ENCODE assay signal across 1 cellular context in genomic region chr7:151012921-151013347, GRCh38.
TF ChIP-seq lines count a peak whose summit lies in the region.

No MANE protein-coding gene starts in this region.

TF ChIP-seq in HepG2, 621 proteins besides CTCF, POLR2A, EP300 and RAD21 (continues in another document):
- TF ChIP-seq RBFOX2 (IDR thresholded peaks at IDR 0.05; ENCODE audit: low read depth, low read length) (0 out of 2 replicates have a peak, but pooled peaks have one; percentile 8), ASH2L (IDR thresholded peaks at IDR 0.05; ENCODE audit: insufficient read length, low read depth, low read length) (peak; percentile 3), NR0B2 (CRISPR knock-in tag; IDR thresholded peaks at IDR 0.05) (no peak), ZBTB33 (CRISPR knock-in tag; IDR thresholded peaks at IDR 0.05) (peak; percentile 44; the same call in 1 of the 2 replicates), E2F5 (CRISPR knock-in tag; conservative IDR thresholded peaks at IDR 0.05) (no peak), CC2D1A (CRISPR knock-in tag; IDR thresholded peaks at IDR 0.05) (no peak), ZNF7 (CRISPR knock-in tag; IDR thresholded peaks at IDR 0.05) (no peak), ZNF687 (CRISPR knock-in tag; IDR thresholded peaks at IDR 0.05) (peak; percentile 42; the same call in 1 of the 2 replicates), ZNF432 (CRISPR knock-in tag; IDR thresholded peaks at IDR 0.05; ENCODE audit: borderline replicate concordance) (no peak), DPF2 (CRISPR knock-in tag; IDR thresholded peaks at IDR 0.05; ENCODE audit: borderline replicate concordance, low read depth) (no peak), REXO4 (CRISPR knock-in tag; IDR thresholded peaks at IDR 0.05; ENCODE audit: borderline replicate concordance) (no peak), AHR (CRISPR knock-in tag; IDR thresholded peaks at IDR 0.05) (no peak), PAXIP1 (CRISPR knock-in tag; conservative IDR thresholded peaks at IDR 0.05) (no peak), ZGPAT (CRISPR knock-in tag; IDR thresholded peaks at IDR 0.05) (no peak), CENPT (CRISPR knock-in tag; IDR thresholded peaks at IDR 0.05; ENCODE audit: low read depth) (no peak), POLR2AphosphoS2 (IDR thresholded peaks at IDR 0.05; ENCODE audit: low read depth, low read length) (no peak), MAFK (conservative IDR thresholded peaks at IDR 0.05 in 1 of 2, IDR thresholded peaks at IDR 0.05 in 1 of 2; ENCODE audit: low read length in 2 of 2) (no peak), PHF20 (CRISPR knock-in tag; IDR thresholded peaks at IDR 0.05) (no peak), CAMTA2 (CRISPR knock-in tag; IDR thresholded peaks at IDR 0.05; ENCODE audit: borderline replicate concordance) (peak; percentile 41; the same call in 1 of the 2 replicates), SATB2 (CRISPR knock-in tag; IDR thresholded peaks at IDR 0.05) (no peak), ZFP36L1 (CRISPR knock-in tag; IDR thresholded peaks at IDR 0.05) (0 out of 2 replicates have a peak, but pooled peaks have one; percentile 49), HNRNPLL (IDR thresholded peaks at IDR 0.05; ENCODE audit: low read depth, low read length, poor library complexity, severe bottlenecking) (peak; percentile 25), YEATS2 (CRISPR knock-in tag; IDR thresholded peaks at IDR 0.05; ENCODE audit: borderline replicate concordance) (no peak), ADNP (CRISPR knock-in tag; IDR thresholded peaks at IDR 0.05) (no peak), ZNF362 (CRISPR knock-in tag; IDR thresholded peaks at IDR 0.05; ENCODE audit: borderline replicate concordance) (no peak), PAX8 (CRISPR knock-in tag; IDR thresholded peaks at IDR 0.05; ENCODE audit: borderline replicate concordance) (no peak), GTF3A (CRISPR knock-in tag; conservative IDR thresholded peaks at IDR 0.05) (no peak), STAT5B (CRISPR knock-in tag; IDR thresholded peaks at IDR 0.05) (no peak), PREB (CRISPR knock-in tag; IDR thresholded peaks at IDR 0.05) (no peak), SMC3 (IDR thresholded peaks at IDR 0.05; ENCODE audit: low read length) (peak; percentile 28; the same call in 1 of the 2 replicates), ZNF224 (CRISPR knock-in tag; IDR thresholded peaks at IDR 0.05) (no peak), MXD1 (CRISPR knock-in tag; IDR thresholded peaks at IDR 0.05) (peak; percentile 30; the same call in 1 of the 2 replicates), HNF1A (IDR thresholded peaks at IDR 0.05; ENCODE audit: low read depth) (no peak), HNF1A (CRISPR knock-in tag; IDR thresholded peaks at IDR 0.05; ENCODE audit: borderline replicate concordance) (no peak), ZKSCAN1 (IDR thresholded peaks at IDR 0.05; ENCODE audit: low read length) (no peak), ZNF766 (CRISPR knock-in tag; IDR thresholded peaks at IDR 0.05; ENCODE audit: borderline replicate concordance) (0 out of 2 replicates have a peak, but pooled peaks have one; percentile 8), NFIB (CRISPR knock-in tag; IDR thresholded peaks at IDR 0.05; ENCODE audit: borderline replicate concordance) (no peak), REPIN1 (CRISPR knock-in tag; IDR thresholded peaks at IDR 0.05; ENCODE audit: borderline replicate concordance, low read depth) (no peak), STAG1 (CRISPR knock-in tag; IDR thresholded peaks at IDR 0.05) (peak; percentile 41)
